Comparison of ENCODE assay signal across 8 cellular contexts in the genomic region with DNA sequence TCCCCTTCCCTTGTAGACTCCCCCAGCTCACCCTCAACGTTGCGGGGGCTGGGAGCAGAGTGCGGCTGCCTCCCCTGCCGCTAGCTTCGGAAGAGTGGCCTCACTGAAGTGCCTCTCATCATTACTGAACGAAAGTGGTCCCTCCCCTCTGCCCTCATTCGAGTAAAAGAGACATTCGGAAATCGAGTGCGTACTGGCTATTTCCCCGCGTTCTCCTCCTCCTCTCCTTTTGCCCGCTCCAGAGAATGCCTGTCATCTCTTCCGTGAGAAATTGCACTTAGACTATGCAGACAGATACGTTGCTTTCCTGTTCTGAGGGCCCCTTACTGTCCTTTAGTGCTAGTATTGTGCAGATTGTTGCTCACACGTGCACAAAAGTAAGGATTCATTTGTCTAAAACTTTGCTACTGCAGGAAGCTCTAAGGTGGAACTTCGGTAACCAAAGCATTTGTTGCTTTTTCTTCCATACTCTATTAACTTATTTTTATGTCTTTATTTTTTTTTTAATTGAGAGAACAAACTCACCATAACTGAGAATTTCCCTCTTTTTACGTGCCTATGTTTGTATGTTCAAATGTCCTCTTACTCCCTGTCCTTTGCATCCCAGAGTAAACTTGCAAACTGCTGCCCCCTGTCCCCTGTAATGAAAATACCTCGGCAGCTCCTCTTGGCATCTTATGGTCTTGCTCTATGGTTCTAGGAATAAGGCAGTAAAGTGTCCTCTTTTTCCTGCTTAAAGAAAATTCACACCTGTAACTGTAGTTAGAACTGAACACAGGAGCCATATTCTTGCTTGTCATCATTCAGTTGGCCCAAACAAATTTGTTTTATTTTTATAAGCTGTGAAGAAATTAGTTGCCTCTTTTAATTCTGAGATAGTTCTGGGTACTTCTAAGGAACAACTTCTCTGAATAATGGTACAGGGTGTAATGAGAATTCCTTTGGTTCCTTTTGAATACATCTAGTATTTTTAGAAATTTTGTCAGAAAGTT. TPM values are rescaled to one million over a fixed set of nuclear protein-coding genes. Genes with fewer than 3 reads are reported as not detected.
DNase-seq lines count a peak whose midpoint lies in the region; ATAC-seq and TF ChIP-seq lines count a peak whose summit lies in the region.

No MANE protein-coding gene starts in this region.

- POLR2A ChIA-PET in activated CD8-positive, alpha-beta T cell treated with anti-CD3 and anti-CD28 coated beads, Interleukin-2, amount 10 ng/mL, durations not matched to agents 7 days and 5 days (lab: Charles Lee): interaction anchor here (0.8 kb wide), 1 partner anchor 35 kb away, joined by 3 read pairs; no protein-coding TSS in a partner anchor
- POLR2A ChIA-PET in naive thymus-derived CD4-positive, alpha-beta T cell (lab: Charles Lee): interaction anchor here (0.6 kb wide), 1 partner anchor 1320 kb away, joined by 3 read pairs; no protein-coding TSS in a partner anchor

- peak overlapping the region; percentile 77 for H3K4me2 ChIP-seq in fibroblast of lung (ENCODE audit: extremely low read depth, insufficient read depth, low read length)

- H3K9me3 ChIP-seq in fibroblast of lung (ENCODE audit: control insufficient read depth, insufficient read depth, low read depth, low read length) (no peaks in the 10 kb centered on the region), aorta (ENCODE audit: control insufficient read depth, low read length) (no peaks in the 10 kb centered on the region)
- no peaks in the 10 kb centered on the region for H3K9me3 ChIP-seq in naive thymus-derived CD4-positive, alpha-beta T cell (ENCODE audit: control insufficient read depth in 2 of 3, low read length in 3 of 3)

- peak overlapping the region; percentile 87 for H3K27ac ChIP-seq in fibroblast of lung (ENCODE audit: insufficient read depth, low read length)
- H3K27ac ChIP-seq in naive thymus-derived CD4-positive, alpha-beta T cell (ENCODE audit: low read depth, low read length): peak overlapping the region; percentile 76
- peak overlapping the region; percentile 23 to 56 for H3K27ac ChIP-seq in aorta (ENCODE audit: low read depth in 1 of 2, low read length in 2 of 2)

- CTCF ChIA-PET in activated CD8-positive, alpha-beta T cell treated with anti-CD3 and anti-CD28 coated beads, Interleukin-2, amount 10 ng/mL, durations not matched to agents 7 days and 5 days (lab: Charles Lee): interaction anchor here (0.8 to 1.8 kb wide), 14 partner anchors 10 to 379 kb away, joined by 3 to 9 read pairs (median 3); no protein-coding TSS in a partner anchor
- CTCF ChIA-PET in naive thymus-derived CD4-positive, alpha-beta T cell (lab: Charles Lee): interaction anchor here (0.7 to 1.9 kb wide), 3 partner anchors 62 to 380 kb away, joined by 4 to 8 read pairs (median 4); no protein-coding TSS in a partner anchor

- H3K79me2 ChIP-seq in fibroblast of lung (ENCODE audit: control insufficient read depth, insufficient read depth, low read length): peaks cover 33% of the 10 kb centered on the region

- no peaks in the 10 kb centered on the region for H4K20me1 ChIP-seq in fibroblast of lung (ENCODE audit: control insufficient read depth, extremely low read depth, insufficient read depth, low read length)

- intact Hi-C loops in naive thymus-derived CD4-positive, alpha-beta T cell (cut with micrococcal nuclease): loop anchor here (1.0 to 10.0 kb wide), 9 partner anchors 16 to 1732 kb away; partner anchors contain the start of genes AGPAT4 (in 2 of the 2), PACRG (in 1 of the 2) and PRKN (in 1 of the 2)
- intact Hi-C loops in aorta (cut with DNase I): loop anchor here (2.0 to 5.0 kb wide), 3 partner anchors 45 to 380 kb away; no protein-coding TSS in a partner anchor

- no peaks in the 10 kb centered on the region for H3K4me1 ChIP-seq in fibroblast of lung (ENCODE audit: control insufficient read depth, extremely low read depth, insufficient read depth, low read length)
- H3K4me1 ChIP-seq in naive thymus-derived CD4-positive, alpha-beta T cell (ENCODE audit: control insufficient read depth in 2 of 2, insufficient read depth in 2 of 2, low read length in 2 of 2): peaks cover 9 to 14% of the 10 kb centered on the region in 2 donors
- H3K4me1 ChIP-seq in aorta (ENCODE audit: control insufficient read depth in 1 of 2, insufficient read depth in 2 of 2, low read length in 2 of 2): peaks cover 0 to 4% of the 10 kb centered on the region in 2 donors

- peaks cover 23% of the 10 kb centered on the region for H3K4me1 Mint-ChIP-seq in activated CD8-positive, alpha-beta T cell treated with anti-CD3 and anti-CD28 coated beads, Interleukin-2, amount 10 ng/mL, durations not matched to agents 7 days and 5 days (ENCODE audit: low read depth)
- H3K4me1 Mint-ChIP-seq in naive thymus-derived CD4-positive, alpha-beta T cell: peaks cover 19 to 63% (median 48%) of the 10 kb centered on the region in 7 donors

- H3K4me3 Mint-ChIP-seq in activated CD8-positive, alpha-beta T cell treated with anti-CD3 and anti-CD28 coated beads, Interleukin-2, amount 10 ng/mL, durations not matched to agents 7 days and 5 days: peak overlapping the region; percentile 88
- peak overlapping the region; percentile 90 to 99 (median 93) for H3K4me3 Mint-ChIP-seq in naive thymus-derived CD4-positive, alpha-beta T cell

- H3K27ac Mint-ChIP-seq in activated CD8-positive, alpha-beta T cell treated with anti-CD3 and anti-CD28 coated beads, Interleukin-2, amount 10 ng/mL, durations not matched to agents 7 days and 5 days: peak overlapping the region; percentile 86
- peak overlapping the region; percentile 83 to 97 (median 93) for H3K27ac Mint-ChIP-seq in naive thymus-derived CD4-positive, alpha-beta T cell

- no peaks in the 10 kb centered on the region for H3K9me3 Mint-ChIP-seq in activated CD8-positive, alpha-beta T cell treated with anti-CD3 and anti-CD28 coated beads, Interleukin-2, amount 10 ng/mL, durations not matched to agents 7 days and 5 days (ENCODE audit: insufficient read depth)
- H3K9me3 Mint-ChIP-seq in naive thymus-derived CD4-positive, alpha-beta T cell: peaks cover 0 to 6% (median 0%) of the 10 kb centered on the region in 11 donors

- ATAC-seq in GM18909 (IDR thresholded peaks at IDR 0.05; ENCODE audit: poor library complexity, unreplicated experiment) (peak; percentile 45), HG03354 (IDR thresholded peaks at IDR 0.05; ENCODE audit: poor library complexity, severe bottlenecking, unreplicated experiment) (peak; percentile 62), aorta (ENCODE audit: low FRiP score) (peak; percentile 69)
- ATAC-seq in activated CD8-positive, alpha-beta T cell treated with anti-CD3 and anti-CD28 coated beads, Interleukin-2, amount 10 ng/mL, durations not matched to agents 7 days and 5 days: peak; percentile 54
- peak; percentile 63 for ATAC-seq in naive thymus-derived CD4-positive, alpha-beta T cell

- DNase-seq in COR-L47 (lab: John Stamatoyannopoulos, UW): peak; percentile 39
- peak; percentile 68 to 86 for DNase-seq in NCI-H526 (lab: John Stamatoyannopoulos, UW)
- peak; percentile 51 for DNase-seq in activated CD8-positive, alpha-beta T cell treated with anti-CD3 and anti-CD28 coated beads, Interleukin-2, amount 10 ng/mL, durations not matched to agents 7 days and 5 days
- peak; percentile 73 to 84 for DNase-seq in fibroblast of lung (ENCODE audit: low read depth in 2 of 2)
- peak in 7 of 9 donors; percentile 17 to 65 (median 47) for DNase-seq in naive thymus-derived CD4-positive, alpha-beta T cell
- DNase-seq in aorta: no peak

- H2AFZ ChIP-seq in fibroblast of lung (ENCODE audit: low read length): peak overlapping the region; percentile 13

- H3K36me3 Mint-ChIP-seq in activated CD8-positive, alpha-beta T cell treated with anti-CD3 and anti-CD28 coated beads, Interleukin-2, amount 10 ng/mL, durations not matched to agents 7 days and 5 days (ENCODE audit: low read depth): peaks cover 6% of the 10 kb centered on the region
- H3K36me3 Mint-ChIP-seq in naive thymus-derived CD4-positive, alpha-beta T cell: peaks cover 0 to 3% (median 0%) of the 10 kb centered on the region in 5 donors

- H3K4me3 ChIP-seq in fibroblast of lung (replicated peaks in 1 of 4; ENCODE audit: control extremely low read depth in 1 of 4, insufficient read depth in 1 of 4, low read depth in 3 of 4, low read length in 4 of 4) (peak overlapping the region; percentile 71 to 97 (median 74)), aorta (ENCODE audit: low read length in 2 of 2) (peak overlapping the region; percentile 50 to 88)
- H3K4me3 ChIP-seq in naive thymus-derived CD4-positive, alpha-beta T cell (ENCODE audit: low read length): peak overlapping the region; percentile 94

- peak; percentile 73 to 79 for TF ChIP-seq CTCF in fibroblast of lung (conservative IDR thresholded peaks at IDR 0.05 in 1 of 2, IDR thresholded peaks at IDR 0.05 in 1 of 2; ENCODE audit: low read depth in 1 of 2, low read length in 2 of 2)

- WGBS in aorta, 2 donors: 0% methylated on average over 19 of the region's 19 CpGs

- peaks cover 13% of the 10 kb centered on the region for H3K27me3 Mint-ChIP-seq in activated CD8-positive, alpha-beta T cell treated with anti-CD3 and anti-CD28 coated beads, Interleukin-2, amount 10 ng/mL, durations not matched to agents 7 days and 5 days (ENCODE audit: low read depth)
- H3K27me3 Mint-ChIP-seq in naive thymus-derived CD4-positive, alpha-beta T cell: peaks cover 0 to 27% (median 0%) of the 10 kb centered on the region in 5 donors

- H3K36me3 ChIP-seq in fibroblast of lung (ENCODE audit: control insufficient read depth, insufficient read depth, low read length) (no peaks in the 10 kb centered on the region), aorta (ENCODE audit: control insufficient read depth in 1 of 2, insufficient read depth in 2 of 2, low read length in 1 of 2) (no peaks in the 10 kb centered on the region)
- H3K36me3 ChIP-seq in naive thymus-derived CD4-positive, alpha-beta T cell (ENCODE audit: control insufficient read depth in 2 of 3, insufficient read depth in 3 of 3, low read length in 3 of 3): peaks cover 0 to 11% (median 0%) of the 10 kb centered on the region in 3 experiments

- H3K27me3 ChIP-seq in fibroblast of lung (ENCODE audit: control insufficient read depth, insufficient read depth, low read length) (no peaks in the 10 kb centered on the region), aorta (ENCODE audit: control insufficient read depth in 1 of 2, insufficient read depth in 2 of 2, low read length in 1 of 2) (no peaks in the 10 kb centered on the region)
- no peaks in the 10 kb centered on the region for H3K27me3 ChIP-seq in naive thymus-derived CD4-positive, alpha-beta T cell (ENCODE audit: control insufficient read depth in 2 of 2, insufficient read depth in 2 of 2, low read length in 2 of 2)

- peak overlapping the region; percentile 78 for H3K9ac ChIP-seq in fibroblast of lung (ENCODE audit: insufficient read depth, low read length)

RNA-seq across cellular contexts. Expression of gene MAP3K4, which starts 1.1 kb away (rescaled TPM):
- total RNA-seq in activated CD8-positive, alpha-beta T cell treated with anti-CD3 and anti-CD28 coated beads, Interleukin-2, amount 10 ng/mL, durations not matched to agents 7 days and 5 days: 10 to 100 TPM; 26.8 to 35.7 TPM
- 35.2 and 44.4 TPM in 2 replicates for total RNA-seq in fibroblast of lung
- 9.1 and 12.7 TPM in 2 replicates for polyA plus RNA-seq in fibroblast of lung
- 8.4 and 10.7 TPM in 2 replicates for polyA plus RNA-seq in fibroblast of lung (2012)
- polyA minus RNA-seq in fibroblast of lung (ENCODE audit: low replicate concordance): 9.0 and 9.2 TPM in 2 replicates
- total RNA-seq in naive thymus-derived CD4-positive, alpha-beta T cell: 10 to 100 TPM; 52.1 to 81.2 (median 58.2) TPM
- 10 to 100 TPM in 1 of 2 donors, 1 to 10 TPM in 1; 4.5 to 12.7 TPM for polyA plus RNA-seq in naive thymus-derived CD4-positive, alpha-beta T cell
- total RNA-seq in aorta: 10 to 100 TPM; 39.7 to 63.7 TPM
- polyA plus RNA-seq in aorta: 10 to 100 TPM in 1 of 2 donors, 1 to 10 TPM in 1; 5.3 to 26.0 TPM

Comparison
In these comparisons a context has a peak if more than half of its experiments do, and no peak if none do; other contexts are left out.
1. DNase-seq: peak in COR-L47 (single experiment), NCI-H526 (2 of 2), activated CD8-positive, alpha-beta T cell treated with anti-CD3 and anti-CD28 coated beads, Interleukin-2, amount 10 ng/mL, durations not matched to agents 7 days and 5 days (single experiment), fibroblast of lung (2 of 2) and naive thymus-derived CD4-positive, alpha-beta T cell (7 of 9); none in aorta (0 of 2).
2. Peak in every context shown above with its lines, with median percentiles within 50 percentile points of each other: ATAC-seq, H3K27ac ChIP-seq and H3K4me3 ChIP-seq.